In the genomic region with DNA sequence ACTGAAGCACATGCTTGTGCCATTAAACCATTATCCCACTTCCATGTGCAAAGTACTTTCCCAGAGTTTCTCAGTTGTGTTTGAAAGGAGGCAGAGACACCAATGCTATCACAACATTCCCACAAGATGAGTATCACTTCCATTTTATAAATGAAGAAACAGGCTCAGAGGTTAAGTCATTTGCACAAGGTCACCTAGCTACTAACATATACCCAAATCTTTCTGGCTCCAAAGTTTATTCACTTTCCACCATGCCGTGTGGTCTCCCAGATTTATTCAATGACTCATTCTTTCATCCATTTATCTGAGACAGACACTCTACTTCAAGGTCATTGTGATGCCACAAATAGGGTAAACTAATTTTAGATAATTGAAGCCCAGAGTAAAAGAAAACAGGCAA, we compare ENCODE assay signal across 1 cellular context.
TF ChIP-seq lines count a peak whose summit lies in the region.

No MANE protein-coding gene starts in this region.

TF ChIP-seq in A549, 52 proteins besides CTCF, POLR2A, EP300 and RAD21:
- TF ChIP-seq KDM1A (IDR thresholded peaks at IDR 0.05; ENCODE audit: low read depth) (no peak), CEBPB (IDR thresholded peaks at IDR 0.05) (peak in 1 of 2 experiments; percentile 31; a peak in 1 of 4 replicates), SREBF2 (IDR thresholded peaks at IDR 0.05) (no peak), CHD4 (IDR thresholded peaks at IDR 0.05; ENCODE audit: borderline replicate concordance) (no peak), HEYL (CRISPR knock-in tag; IDR thresholded peaks at IDR 0.05) (no peak), RARB (CRISPR knock-in tag; IDR thresholded peaks at IDR 0.05) (no peak), FOSL2 (IDR thresholded peaks at IDR 0.05) (peak; percentile 49), FOSL2 (CRISPR knock-in tag; IDR thresholded peaks at IDR 0.05) (peak; percentile 66; the same call in 1 of the 2 replicates), TP53 (CRISPR knock-in tag; IDR thresholded peaks at IDR 0.05) (no peak), HDAC2 (IDR thresholded peaks at IDR 0.05) (no peak), GATA3 (IDR thresholded peaks at IDR 0.05; ENCODE audit: borderline replicate concordance) (peak; percentile 53; the same call in 1 of the 2 replicates), ESRRA (IDR thresholded peaks at IDR 0.05; ENCODE audit: borderline replicate concordance, low read length) (peak; percentile 68; the same call in 1 of the 2 replicates), RNF2 (IDR thresholded peaks at IDR 0.05; ENCODE audit: borderline replicate concordance, low read depth) (no peak), NPAS2 (CRISPR knock-in tag; IDR thresholded peaks at IDR 0.05; ENCODE audit: borderline replicate concordance) (no peak), JUNB (IDR thresholded peaks at IDR 0.05) (peak; percentile 78)
- TF ChIP-seq, protein P1, sequence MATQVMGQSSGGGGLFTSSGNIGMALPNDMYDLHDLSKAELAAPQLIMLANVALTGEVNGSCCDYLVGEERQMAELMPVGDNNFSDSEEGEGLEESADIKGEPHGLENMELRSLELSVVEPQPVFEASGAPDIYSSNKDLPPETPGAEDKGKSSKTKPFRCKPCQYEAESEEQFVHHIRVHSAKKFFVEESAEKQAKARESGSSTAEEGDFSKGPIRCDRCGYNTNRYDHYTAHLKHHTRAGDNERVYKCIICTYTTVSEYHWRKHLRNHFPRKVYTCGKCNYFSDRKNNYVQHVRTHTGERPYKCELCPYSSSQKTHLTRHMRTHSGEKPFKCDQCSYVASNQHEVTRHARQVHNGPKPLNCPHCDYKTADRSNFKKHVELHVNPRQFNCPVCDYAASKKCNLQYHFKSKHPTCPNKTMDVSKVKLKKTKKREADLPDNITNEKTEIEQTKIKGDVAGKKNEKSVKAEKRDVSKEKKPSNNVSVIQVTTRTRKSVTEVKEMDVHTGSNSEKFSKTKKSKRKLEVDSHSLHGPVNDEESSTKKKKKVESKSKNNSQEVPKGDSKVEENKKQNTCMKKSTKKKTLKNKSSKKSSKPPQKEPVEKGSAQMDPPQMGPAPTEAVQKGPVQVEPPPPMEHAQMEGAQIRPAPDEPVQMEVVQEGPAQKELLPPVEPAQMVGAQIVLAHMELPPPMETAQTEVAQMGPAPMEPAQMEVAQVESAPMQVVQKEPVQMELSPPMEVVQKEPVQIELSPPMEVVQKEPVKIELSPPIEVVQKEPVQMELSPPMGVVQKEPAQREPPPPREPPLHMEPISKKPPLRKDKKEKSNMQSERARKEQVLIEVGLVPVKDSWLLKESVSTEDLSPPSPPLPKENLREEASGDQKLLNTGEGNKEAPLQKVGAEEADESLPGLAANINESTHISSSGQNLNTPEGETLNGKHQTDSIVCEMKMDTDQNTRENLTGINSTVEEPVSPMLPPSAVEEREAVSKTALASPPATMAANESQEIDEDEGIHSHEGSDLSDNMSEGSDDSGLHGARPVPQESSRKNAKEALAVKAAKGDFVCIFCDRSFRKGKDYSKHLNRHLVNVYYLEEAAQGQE (IDR thresholded peaks at IDR 0.05) = no peak
- TF ChIP-seq, protein P2, sequence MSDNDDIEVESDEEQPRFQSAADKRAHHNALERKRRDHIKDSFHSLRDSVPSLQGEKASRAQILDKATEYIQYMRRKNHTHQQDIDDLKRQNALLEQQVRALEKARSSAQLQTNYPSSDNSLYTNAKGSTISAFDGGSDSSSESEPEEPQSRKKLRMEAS (IDR thresholded peaks at IDR 0.05) = peak; percentile 52; the same call in 1 of the 2 replicates
TF ChIP-seq in A549: peak in this region for 6.
